18 cellular contexts compared by ENCODE assay signal in the genomic region with DNA sequence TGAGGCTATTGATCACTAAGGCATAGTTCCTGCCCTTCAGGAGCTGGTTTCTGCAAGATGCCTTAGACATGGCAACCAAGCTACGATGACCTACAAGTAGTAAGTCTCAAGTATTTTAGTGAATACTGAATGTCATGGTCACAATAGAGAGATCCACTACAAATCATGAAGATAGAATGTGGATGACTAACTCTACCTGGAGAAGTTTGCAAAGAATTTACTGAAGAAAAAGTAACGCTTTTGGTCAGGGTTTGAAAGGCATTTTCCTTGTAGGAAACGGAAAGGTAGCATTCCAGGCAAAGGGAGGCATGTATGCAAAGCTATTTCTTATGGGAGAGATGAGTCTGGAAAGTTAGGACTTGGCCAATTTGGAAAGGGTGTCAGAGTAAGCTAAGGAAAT.
DNase-seq lines count a peak whose midpoint lies in the region; ATAC-seq and TF ChIP-seq lines count a peak whose summit lies in the region.
"Had no signal": no experiment of that assay in that cellular context is flagged by ENCODE, and none has a peak within 500 bp of the region (broad histone marks: within the 10 kb centered on the region; RNA-seq: fewer than 3 reads in every experiment).

No MANE protein-coding gene starts in this region.

- no peak for TF ChIP-seq POLR2A in body of pancreas (IDR thresholded peaks at IDR 0.05)

- CTCF ChIA-PET in CD4-positive, alpha-beta T cell (lab: Charles Lee) = no interaction called here

- H3K4me1 Mint-ChIP-seq in HFFc6 (ENCODE audit: low read depth) = peaks cover 31% of the 10 kb centered on the region; the same call in 1 of the 2 replicates
- H3K4me1 Mint-ChIP-seq in CD4-positive, alpha-beta T cell (ENCODE audit: low read depth) = no peaks in the 10 kb centered on the region
- H3K4me1 Mint-ChIP-seq: CD14-positive monocyte had no signal

- no peak overlapping the region for H3K4me3 ChIP-seq in body of pancreas
- H3K4me3 ChIP-seq: BLaER1, GM23338 had no signal

- no peaks in the 10 kb centered on the region for H3K36me3 Mint-ChIP-seq in HFFc6 (ENCODE audit: low read depth)
- no peaks in the 10 kb centered on the region for H3K36me3 Mint-ChIP-seq in CD4-positive, alpha-beta T cell (ENCODE audit: low read depth)
- H3K36me3 Mint-ChIP-seq: CD14-positive monocyte; CD8-positive, alpha-beta T cell had no signal

- intact Hi-C loops in CD4-positive, alpha-beta T cell (cut with DNase I, micrococcal nuclease) = no loop called here
- intact Hi-C loops in body of pancreas (cut with DNase I) = no loop called here

- H3K9me3 ChIP-seq in CD4-positive, alpha-beta T cell (ENCODE audit: control insufficient read depth, low read length) = no peaks in the 10 kb centered on the region
- H3K9me3 ChIP-seq in body of pancreas = no peaks in the 10 kb centered on the region
- H3K9me3 ChIP-seq: BLaER1 had no signal

- no peaks in the 10 kb centered on the region; the same call in 1 of the 2 replicates for H3K27me3 Mint-ChIP-seq in HFFc6 (ENCODE audit: insufficient read depth)
- no peaks in the 10 kb centered on the region for H3K27me3 Mint-ChIP-seq in CD4-positive, alpha-beta T cell

- H3K27ac ChIP-seq in CD4-positive, alpha-beta T cell (ENCODE audit: low read depth, low read length) = no peak overlapping the region
- no peak overlapping the region for H3K27ac ChIP-seq in body of pancreas
- H3K27ac ChIP-seq: BLaER1, HL-60 had no signal

- DNase-seq in EH (ENCODE audit: low read depth) (peak; percentile 48), HFFc6 (peak; percentile 23), astrocyte of the hippocampus (ENCODE audit: low read depth, low spot score) (peak; percentile 29), iris pigment epithelial cell (ENCODE audit: low read depth) (peak; percentile 30), SW 1271 (lab: John Stamatoyannopoulos, UW) (no peak), body of pancreas (no peak)
- no peak for DNase-seq in CD4-positive, alpha-beta T cell
- DNase-seq: 8988T; Calu3; CD8-positive, alpha-beta T cell; DND-41; GF-D8 had no signal

- no peaks in the 10 kb centered on the region for H3K27me3 ChIP-seq in CD4-positive, alpha-beta T cell (ENCODE audit: control insufficient read depth, insufficient read depth, low read length)
- H3K27me3 ChIP-seq in body of pancreas = no peaks in the 10 kb centered on the region
- H3K27me3 ChIP-seq: BLaER1 had no signal

- H3K4me3 Mint-ChIP-seq in HFFc6 = no peak overlapping the region
- no peak overlapping the region for H3K4me3 Mint-ChIP-seq in CD4-positive, alpha-beta T cell
- H3K4me3 Mint-ChIP-seq: CD14-positive monocyte; CD8-positive, alpha-beta T cell; GM23338 had no signal

- no peaks in the 10 kb centered on the region for H3K36me3 ChIP-seq in body of pancreas (replicated peaks in 1 of 2; ENCODE audit: insufficient read depth in 1 of 2, low read depth in 2 of 2)
- H3K36me3 ChIP-seq: BLaER1 had no signal

- H3K4me1 ChIP-seq in body of pancreas = no peaks in the 10 kb centered on the region
- H3K4me1 ChIP-seq: BLaER1 had no signal

- POLR2A ChIA-PET in CD4-positive, alpha-beta T cell (lab: Charles Lee) = no interaction called here

- no peak overlapping the region for H3K27ac Mint-ChIP-seq in HFFc6
- H3K27ac Mint-ChIP-seq in CD4-positive, alpha-beta T cell = no peak overlapping the region
- H3K27ac Mint-ChIP-seq: CD14-positive monocyte; CD8-positive, alpha-beta T cell; GM23338 had no signal

- 71 to 74% methylated on average over 3 of the region's 3 CpGs for WGBS in body of pancreas, 2 donors

- no peak for ATAC-seq in CD4-positive, alpha-beta T cell (ENCODE audit: poor library complexity)
- ATAC-seq in body of pancreas (no peak), HG02938 (IDR thresholded peaks at IDR 0.05; ENCODE audit: unreplicated experiment) (no peak)
- ATAC-seq: CD8-positive, alpha-beta T cell; GM23338; HCT116 had no signal

- TF ChIP-seq CTCF in HFFc6 (IDR thresholded peaks at IDR 0.05) = no peak
- TF ChIP-seq CTCF in CD4-positive, alpha-beta T cell (IDR thresholded peaks at IDR 0.05) = no peak
- no peak for TF ChIP-seq CTCF in body of pancreas (IDR thresholded peaks at IDR 0.05)

- no peaks in the 10 kb centered on the region; the same call in 1 of the 2 replicates for H3K9me3 Mint-ChIP-seq in HFFc6
- peaks cover 2% of the 10 kb centered on the region for H3K9me3 Mint-ChIP-seq in CD4-positive, alpha-beta T cell
- H3K9me3 Mint-ChIP-seq: GM23338 had no signal

Comparison
In these comparisons a context has a peak if more than half of its experiments do, and no peak if none do; other contexts are left out.
1. DNase-seq: peak in EH (single experiment), HFFc6 (single experiment), astrocyte of the hippocampus (single experiment) and iris pigment epithelial cell (single experiment); none in SW 1271 (0 of 2), CD4-positive, alpha-beta T cell (0 of 10) and body of pancreas (0 of 4).